ENCODE assay signal across 20 cellular contexts in genomic region chr2:46828039-46828438, GRCh38.
"Had no signal": no experiment of that assay in that cellular context is flagged by ENCODE, and none has a peak within 500 bp of the region (broad histone marks: within the 10 kb centered on the region; RNA-seq: fewer than 3 reads in every experiment).

No MANE protein-coding gene starts in this region.

- H3K36me3 ChIP-seq: colonic mucosa, heart right ventricle, right lobe of liver, thoracic aorta, upper lobe of left lung had no signal

- DNase-seq: activated CD4-positive, alpha-beta T cell treated with anti-CD3 and anti-CD28 coated beads, Interleukin-2, amount 50 U/mL, for 4 hours; activated naive CD4-positive, alpha-beta T cell; activated naive CD8-positive, alpha-beta T cell treated with anti-CD3 and anti-CD28 coated beads for 36 hours; amygdala; body of pancreas; central memory CD4-positive, alpha-beta T cell; colonic mucosa; heart right ventricle; immature natural killer cell; left ventricle myocardium superior; mucosa of descending colon; naive B cell; right lobe of liver; stimulated activated CD4-positive, alpha-beta T cell treated with anti-CD3 and anti-CD28 coated beads, Interleukin-4, amount 100 ng/mL, for 1 hour; T-helper 17 cell; upper lobe of left lung had no signal

- H3K4me1 Mint-ChIP-seq: activated naive CD8-positive, alpha-beta T cell treated with anti-CD3 and anti-CD28 coated beads for 36 hours; immature natural killer cell; T-helper 17 cell had no signal

- H3K27me3 Mint-ChIP-seq: activated naive CD8-positive, alpha-beta T cell treated with anti-CD3 and anti-CD28 coated beads for 36 hours had no signal

- H3K4me3 Mint-ChIP-seq: activated naive CD8-positive, alpha-beta T cell treated with anti-CD3 and anti-CD28 coated beads for 36 hours; immature natural killer cell; naive B cell; T-helper 17 cell had no signal

- H3K4me3 ChIP-seq: body of pancreas, colonic mucosa, heart right ventricle, mucosa of descending colon, right lobe of liver, smooth muscle cell, thoracic aorta, upper lobe of left lung had no signal

- H3K79me2 ChIP-seq: parathyroid adenoma had no signal

- H3K9me3 Mint-ChIP-seq: activated naive CD8-positive, alpha-beta T cell treated with anti-CD3 and anti-CD28 coated beads for 36 hours had no signal

- H3K4me1 ChIP-seq: body of pancreas, colonic mucosa, parathyroid adenoma, right lobe of liver, upper lobe of left lung had no signal

- H3K9me3 ChIP-seq: body of pancreas, colonic mucosa, mucosa of descending colon, right lobe of liver, thoracic aorta, upper lobe of left lung had no signal

- H3K27ac Mint-ChIP-seq: activated naive CD8-positive, alpha-beta T cell treated with anti-CD3 and anti-CD28 coated beads for 36 hours; immature natural killer cell; naive B cell; T-helper 17 cell had no signal

- H3K9ac ChIP-seq: parathyroid adenoma had no signal

- H3K36me3 Mint-ChIP-seq: activated naive CD8-positive, alpha-beta T cell treated with anti-CD3 and anti-CD28 coated beads for 36 hours; immature natural killer cell had no signal

- H2AFZ ChIP-seq: parathyroid adenoma had no signal

- H3K4me2 ChIP-seq: smooth muscle cell had no signal

- ATAC-seq: body of pancreas, T-helper 17 cell had no signal

- H3K27ac ChIP-seq: body of pancreas, colonic mucosa, heart right ventricle, parathyroid adenoma, right lobe of liver, thoracic aorta, upper lobe of left lung, VCaP had no signal

- H3K27me3 ChIP-seq: body of pancreas, colonic mucosa, heart right ventricle, right lobe of liver, upper lobe of left lung had no signal
